9 cellular contexts compared by ENCODE assay signal in genomic region chr17:50564916-50565315, GRCh38. TPM values are rescaled to one million over a fixed set of nuclear protein-coding genes. Genes with fewer than 3 reads are reported as not detected.
DNase-seq lines count a peak whose midpoint lies in the region; ATAC-seq and TF ChIP-seq lines count a peak whose summit lies in the region.
"Had no signal": no experiment of that assay in that cellular context is flagged by ENCODE, and none has a peak within 500 bp of the region (broad histone marks: within the 10 kb centered on the region; RNA-seq: fewer than 3 reads in every experiment).

No MANE protein-coding gene starts in this region.

- H3K36me3 ChIP-seq in brain microvascular endothelial cell (replicated peaks): no peaks in the 10 kb centered on the region

- no peak for TF ChIP-seq POLR2A in lower leg skin (IDR thresholded peaks at IDR 0.05)

- peaks cover 56 to 57% of the 10 kb centered on the region in 2 donors for H3K27me3 Mint-ChIP-seq in natural killer cell (ENCODE audit: low read depth in 2 of 2)

- H3K27me3 ChIP-seq in brain microvascular endothelial cell (replicated peaks): peaks cover 44% of the 10 kb centered on the region

- H3K4me3 ChIP-seq in brain microvascular endothelial cell (ENCODE audit: low read depth, low read length): no peak overlapping the region
- H3K4me3 ChIP-seq in lower leg skin (ENCODE audit: low read depth, poor library complexity, severe bottlenecking): no peak overlapping the region

- peak; percentile 55 for ATAC-seq in Right ventricle myocardium inferior
- no peak for ATAC-seq in HG02763 (IDR thresholded peaks at IDR 0.05; ENCODE audit: unreplicated experiment)
- no peak for ATAC-seq in natural killer cell

- H3K27ac ChIP-seq in brain microvascular endothelial cell: no peak overlapping the region

- H3K9me3 Mint-ChIP-seq in natural killer cell: no peaks in the 10 kb centered on the region

- H3K4me1 Mint-ChIP-seq in natural killer cell: peaks cover 9 to 20% of the 10 kb centered on the region in 2 donors

- DNase-seq in Right ventricle myocardium inferior (ENCODE audit: missing footprints) (peak; percentile 84), cardiac septum (ENCODE audit: low spot score) (no peak), brain microvascular endothelial cell (peak; percentile 36), lower leg skin (ENCODE audit: low spot score in 2 of 2) (peak; percentile 78 to 96), natural killer cell (no peak), SIG-M5 treated with dmso at 0.1 percent for 504 hours (lab: John Stamatoyannopoulos, UW; ENCODE audit: unreplicated experiment) (no peak), NCI-H345 treated with DMSO at 0.1 percent for 48 hours (lab: John Stamatoyannopoulos, UW; ENCODE audit: unreplicated experiment) (no peak)
- DNase-seq: DMS153 had no signal

- H3K27ac Mint-ChIP-seq in natural killer cell: no peak overlapping the region

- 6 to 9% methylated on average over 11 to 19 of the region's 19 CpGs for WGBS in lower leg skin, 2 donors

- no peaks in the 10 kb centered on the region for H3K36me3 Mint-ChIP-seq in natural killer cell

- intact Hi-C loops in Right ventricle myocardium inferior (cut with DNase I): no loop called here
- intact Hi-C loops in cardiac septum (cut with DNase I): no loop called here
- intact Hi-C loops in lower leg skin (cut with DNase I; ENCODE audit: low total_unique reads): no loop called here
- intact Hi-C loops in natural killer cell (cut with micrococcal nuclease): no loop called here

- no peak overlapping the region for H3K4me3 Mint-ChIP-seq in natural killer cell

- in situ Hi-C loops in brain microvascular endothelial cell (cut with HindIII; ENCODE audit: low pct_ligation_motif_present, low sequenced_read_pairs): loop anchor here (25.0 kb wide), 1 partner anchor 122 kb away; no protein-coding TSS in a partner anchor

- TF ChIP-seq CTCF in brain microvascular endothelial cell (IDR thresholded peaks at IDR 0.05; ENCODE audit: low read depth, low read length, missing control alignments): no peak
- no peak for TF ChIP-seq CTCF in lower leg skin (IDR thresholded peaks at IDR 0.05)
- TF ChIP-seq CTCF in natural killer cell (IDR thresholded peaks at IDR 0.05): no peak

RNA-seq across cellular contexts. Expression of gene CACNA1G, which starts 4.4 kb away (rescaled TPM):
- 0.38 TPM for total RNA-seq in Right ventricle myocardium inferior
- 0.13 TPM for total RNA-seq in cardiac septum
- 1 to 10 TPM; 1.3 to 3.1 (median 1.8) TPM for total RNA-seq in lower leg skin
- not detected for total RNA-seq in natural killer cell

RNA-seq across cellular contexts. Expression of gene SPATA20, which starts 17.9 kb away (rescaled TPM):
- 60.4 TPM for total RNA-seq in Right ventricle myocardium inferior
- total RNA-seq in cardiac septum: 51.9 TPM
- 10 to 100 TPM; 27.6 to 56.0 (median 40.6) TPM for total RNA-seq in lower leg skin
- 10 to 100 TPM; 30.7 to 45.5 (median 32.5) TPM for total RNA-seq in natural killer cell

RNA-seq across cellular contexts. Expression of gene EPN3, which starts 32.4 kb away (rescaled TPM):
- total RNA-seq in Right ventricle myocardium inferior: 21.5 TPM
- total RNA-seq in cardiac septum: 8.5 TPM
- total RNA-seq in lower leg skin: 100 to 1,000 TPM in 3 of 4 donors, 10 to 100 TPM in 1; 99.2 to 174 (median 115) TPM
- not detected for total RNA-seq in natural killer cell

RNA-seq across cellular contexts. Expression of gene MYCBPAP, which starts 56.7 kb away (rescaled TPM):
- 0.81 TPM for total RNA-seq in Right ventricle myocardium inferior
- total RNA-seq in cardiac septum: 0.13 TPM
- total RNA-seq in lower leg skin: 1 to 10 TPM in 1 of 4 donors, under 1 TPM in 3; 0.38 to 2.3 (median 0.54) TPM
- total RNA-seq in natural killer cell: 1 to 10 TPM in 1 of 3 donors, under 1 TPM in 2; 0.26 to 4.9 (median 0.70) TPM

Comparison
In these comparisons a context has a peak if more than half of its experiments do, and no peak if none do; other contexts are left out.
1. DNase-seq: peak in Right ventricle myocardium inferior (single experiment), brain microvascular endothelial cell (single experiment) and lower leg skin (2 of 2); none in cardiac septum (single experiment), natural killer cell (single experiment), SIG-M5 treated with dmso at 0.1 percent for 504 hours (single experiment) and NCI-H345 treated with DMSO at 0.1 percent for 48 hours (single experiment).